8 cellular contexts compared by ENCODE assay signal in the genomic region with DNA sequence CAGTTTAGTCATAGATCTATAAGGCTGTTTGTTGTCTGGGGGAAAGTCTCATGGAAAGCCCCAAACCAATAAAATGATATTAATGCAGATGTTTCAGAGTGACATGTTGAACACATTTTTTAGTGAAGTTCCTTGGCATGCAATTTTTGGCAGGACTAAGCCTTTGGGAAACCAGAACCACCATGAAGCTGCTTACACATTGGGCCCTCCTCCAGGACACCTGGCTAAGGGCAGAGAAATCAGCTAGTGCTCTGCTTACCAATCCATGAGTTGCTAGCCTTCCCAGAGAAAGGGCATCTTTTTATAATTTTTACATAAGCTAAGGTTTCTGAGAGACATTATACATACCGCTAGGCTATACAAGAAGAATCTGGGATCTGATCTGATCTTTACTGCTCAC.
"Had no signal": no experiment of that assay in that cellular context is flagged by ENCODE, and none has a peak within 500 bp of the region (broad histone marks: within the 10 kb centered on the region; RNA-seq: fewer than 3 reads in every experiment).

No MANE protein-coding gene starts in this region.

- H2AFZ ChIP-seq: GM23248 had no signal

- H3K36me3 ChIP-seq: HAP-1 had no signal

- ATAC-seq: HCT116, K562 had no signal

- H3K27ac ChIP-seq: GM23248 had no signal

- H3K4me3 ChIP-seq: GM23248, HAP-1, K562 had no signal

- H3K9me3 ChIP-seq: HAP-1 had no signal

- H3K4me1 ChIP-seq: HAP-1 had no signal

- H3K9ac ChIP-seq: GM23248 had no signal

- DNase-seq: GM23248, GOT3, H7, IMR-90, KG1 had no signal
